In the genomic region with DNA sequence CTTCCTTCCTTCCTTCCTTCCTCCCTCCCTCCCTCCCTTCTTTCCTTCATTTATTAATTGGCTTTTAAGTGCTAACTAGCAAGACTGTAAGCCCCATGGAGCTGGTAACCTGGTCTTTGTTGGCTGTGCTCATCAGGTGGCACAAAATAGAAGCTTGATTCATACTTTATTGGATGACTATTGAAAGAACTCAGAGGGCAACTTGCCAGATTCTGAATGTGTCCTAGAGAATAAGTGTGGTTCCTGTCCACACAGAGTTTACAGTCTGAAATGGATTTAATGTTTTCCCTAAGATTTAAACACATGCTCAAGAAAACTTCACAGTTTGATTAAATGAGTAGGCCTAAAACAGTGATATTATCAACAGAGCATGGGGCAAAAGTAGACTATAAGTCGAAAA, we compare ENCODE assay signal across 29 cellular contexts.
"Had no signal": no experiment of that assay in that cellular context is flagged by ENCODE, and none has a peak within 500 bp of the region (broad histone marks: within the 10 kb centered on the region; RNA-seq: fewer than 3 reads in every experiment).

No MANE protein-coding gene starts in this region.

- ATAC-seq: stimulated activated effector memory CD8-positive, alpha-beta T cell treated with anti-CD3 and anti-CD28 coated beads, Interleukin-12 subunit alpha, Interleukin-12 subunit beta, amount 100 ng/mL, for 72 hours; stimulated activated memory B cell treated with anti-CD40 and anti-IgM and Interleukin-4, amounts not matched to agents 10 μg/mL and 1 μg/mL and 100 μg/mL, for 72 hours; stimulated activated naive B cell treated with anti-CD40 and anti-IgM and Interleukin-4, amounts not matched to agents 10 μg/mL and 1 μg/mL and 100 μg/mL, for 72 hours; stimulated activated naive CD8-positive, alpha-beta T cell treated with anti-CD3 and anti-CD28 coated beads, Interleukin-15, amount 100 ng/mL, for 72 hours; stimulated activated naive CD8-positive, alpha-beta T cell treated with anti-CD3 and anti-CD28 coated beads, Interleukin-15, Interleukin-2, amounts not matched to agents 100 U/mL and 50 U/mL, for 24 hours; upper lobe of right lung had no signal

- H3K4me1 Mint-ChIP-seq: stimulated activated effector memory CD8-positive, alpha-beta T cell treated with anti-CD3 and anti-CD28 coated beads, Interleukin-12 subunit alpha, Interleukin-12 subunit beta, amount 100 ng/mL, for 72 hours; stimulated activated memory B cell treated with anti-CD40 and anti-IgM and Interleukin-4, amounts not matched to agents 10 μg/mL and 1 μg/mL and 100 μg/mL, for 72 hours; stimulated activated naive CD8-positive, alpha-beta T cell treated with anti-CD3 and anti-CD28 coated beads, Interleukin-15, amount 100 ng/mL, for 72 hours had no signal

- H3K36me3 Mint-ChIP-seq: stimulated activated effector memory CD8-positive, alpha-beta T cell treated with anti-CD3 and anti-CD28 coated beads, Interleukin-12 subunit alpha, Interleukin-12 subunit beta, amount 100 ng/mL, for 72 hours; stimulated activated memory B cell treated with anti-CD40 and anti-IgM and Interleukin-4, amounts not matched to agents 10 μg/mL and 1 μg/mL and 100 μg/mL, for 72 hours; stimulated activated naive B cell treated with anti-CD40 and anti-IgM and Interleukin-4, amounts not matched to agents 10 μg/mL and 1 μg/mL and 100 μg/mL, for 72 hours; type B pancreatic cell had no signal

- H3K4me3 Mint-ChIP-seq: stimulated activated effector memory CD8-positive, alpha-beta T cell treated with anti-CD3 and anti-CD28 coated beads, Interleukin-12 subunit alpha, Interleukin-12 subunit beta, amount 100 ng/mL, for 72 hours; stimulated activated memory B cell treated with anti-CD40 and anti-IgM and Interleukin-4, amounts not matched to agents 10 μg/mL and 1 μg/mL and 100 μg/mL, for 72 hours; stimulated activated naive B cell treated with anti-CD40 and anti-IgM and Interleukin-4, amounts not matched to agents 10 μg/mL and 1 μg/mL and 100 μg/mL, for 72 hours; stimulated activated naive CD8-positive, alpha-beta T cell treated with anti-CD3 and anti-CD28 coated beads, Interleukin-15, amount 100 ng/mL, for 72 hours; stimulated activated naive CD8-positive, alpha-beta T cell treated with anti-CD3 and anti-CD28 coated beads, Interleukin-15, Interleukin-2, amounts not matched to agents 100 ng/mL and 50 ng/mL, for 24 hours; type B pancreatic cell had no signal

- H3K36me3 ChIP-seq: stomach, suprapubic skin, thoracic aorta, thyroid gland, tibial artery, tibial nerve, transverse colon, upper lobe of left lung, upper lobe of right lung, uterus, vagina had no signal

- H3K27me3 ChIP-seq: testis, thyroid gland, tibial artery, vagina had no signal

- DNase-seq: stimulated activated CD4-positive, alpha-beta T cell treated with anti-CD3 and anti-CD28 coated beads, Interleukin-2, amount 100 ng/mL, for 48 hours; stimulated activated CD4-positive, alpha-beta T cell treated with anti-CD3 and anti-CD28 coated beads, Interleukin-4, amount 100 ng/mL, for 1 hour; stimulated activated CD4-positive, alpha-beta T cell treated with anti-CD3 and anti-CD28 coated beads, Interleukin-4, amount 100 ng/mL, for 24 hours; stimulated activated CD4-positive, alpha-beta T cell treated with anti-CD3 and anti-CD28 coated beads, Interleukin-4, amount 100 ng/mL, for 4 hours; stimulated activated CD8-positive, alpha-beta memory T cell treated with anti-CD3 and anti-CD28 coated beads, Interleukin-4, amount 100 ng/mL, for 48 hours; stimulated activated naive B cell treated with anti-CD40 and anti-IgM and Interleukin-4, amounts not matched to agents 10 μg/mL and 1 μg/mL and 100 μg/mL, for 72 hours; stimulated activated naive CD4-positive, alpha-beta T cell; stimulated activated naive CD4-positive, alpha-beta T cell treated with Interleukin-2 at 50 U/mL for 16 hours; stimulated activated naive CD8-positive, alpha-beta T cell treated with anti-CD3 and anti-CD28 coated beads, Interleukin-15, amount 100 ng/mL, for 72 hours; stimulated activated naive CD8-positive, alpha-beta T cell treated with anti-CD3 and anti-CD28 coated beads, Interleukin-15, Interleukin-2, amounts not matched to agents 100 U/mL and 50 U/mL, for 24 hours; stomach; substantia nigra; testis; thyroid gland; tibial artery; transverse colon; trophoblast cell; upper lobe of left lung; upper lobe of right lung; uterus had no signal

- H3K4me1 ChIP-seq: testis, upper lobe of right lung, uterus had no signal

- H3K27ac Mint-ChIP-seq: stimulated activated effector memory CD8-positive, alpha-beta T cell treated with anti-CD3 and anti-CD28 coated beads, Interleukin-12 subunit alpha, Interleukin-12 subunit beta, amount 100 ng/mL, for 72 hours; stimulated activated memory B cell treated with anti-CD40 and anti-IgM and Interleukin-4, amounts not matched to agents 10 μg/mL and 1 μg/mL and 100 μg/mL, for 72 hours; stimulated activated naive B cell treated with anti-CD40 and anti-IgM and Interleukin-4, amounts not matched to agents 10 μg/mL and 1 μg/mL and 100 μg/mL, for 72 hours; stimulated activated naive CD8-positive, alpha-beta T cell treated with anti-CD3 and anti-CD28 coated beads, Interleukin-15, amount 100 ng/mL, for 72 hours; stimulated activated naive CD8-positive, alpha-beta T cell treated with anti-CD3 and anti-CD28 coated beads, Interleukin-15, Interleukin-2, amounts not matched to agents 100 ng/mL and 50 ng/mL, for 24 hours; type B pancreatic cell had no signal

- H3K9me3 ChIP-seq: stomach, suprapubic skin, testis, thoracic aorta, thyroid gland, tibial artery, tibial nerve, transverse colon, upper lobe of left lung, upper lobe of right lung, uterus, vagina had no signal

- FAIRE-seq: urothelium cell line had no signal

- H3K9me3 Mint-ChIP-seq: stimulated activated effector memory CD8-positive, alpha-beta T cell treated with anti-CD3 and anti-CD28 coated beads, Interleukin-12 subunit alpha, Interleukin-12 subunit beta, amount 100 ng/mL, for 72 hours; stimulated activated naive CD8-positive, alpha-beta T cell treated with anti-CD3 and anti-CD28 coated beads, Interleukin-15, amount 100 ng/mL, for 72 hours; stimulated activated naive CD8-positive, alpha-beta T cell treated with anti-CD3 and anti-CD28 coated beads, Interleukin-15, Interleukin-2, amounts not matched to agents 100 ng/mL and 50 ng/mL, for 24 hours; type B pancreatic cell had no signal

- H3K27ac ChIP-seq: stomach, suprapubic skin, testis, thoracic aorta, thyroid gland, tibial artery, tibial nerve, transverse colon, upper lobe of left lung, upper lobe of right lung, uterus, vagina had no signal

- H3K4me3 ChIP-seq: stomach, suprapubic skin, testis, thoracic aorta, thyroid gland, tibial artery, tibial nerve, transverse colon, upper lobe of left lung, upper lobe of right lung, uterus, vagina had no signal
